Comparison of ENCODE assay signal across 13 cellular contexts in genomic region chr15:41966920-41967465, GRCh38. TPM values are rescaled to one million over a fixed set of nuclear protein-coding genes. Genes with fewer than 3 reads are reported as not detected.
DNase-seq lines count a peak whose midpoint lies in the region; ATAC-seq and TF ChIP-seq lines count a peak whose summit lies in the region.
"Had no signal": no experiment of that assay in that cellular context is flagged by ENCODE, and none has a peak within 500 bp of the region (broad histone marks: within the 10 kb centered on the region; RNA-seq: fewer than 3 reads in every experiment).

No MANE protein-coding gene starts in this region.

- no peak for ATAC-seq in activated CD8-positive, alpha-beta memory T cell treated with anti-CD3 and anti-CD28 coated beads, Interleukin-2, amount 10 ng/mL, durations not matched to agents 7 days and 5 days
- ATAC-seq in right cardiac atrium, result no peak
- no peak for ATAC-seq in HG02840 (IDR thresholded peaks at IDR 0.05; ENCODE audit: low FRiP score, unreplicated experiment)

- DNase-seq in activated CD8-positive, alpha-beta memory T cell treated with anti-CD3 and anti-CD28 coated beads for 24 hours, result peak; percentile 51
- no peak for DNase-seq in activated CD8-positive, alpha-beta memory T cell treated with anti-CD3 and anti-CD28 coated beads, Interleukin-2, amount 10 ng/mL, durations not matched to agents 7 days and 5 days
- DNase-seq in RWPE1 (ENCODE audit: low spot score) (no peak), right cardiac atrium (no peak), stomach (peak; percentile 20), NCI-H1694 treated with DMSO at 0.1 percent for 48 hours (lab: John Stamatoyannopoulos, UW) (no peak), NCI-H1930 (lab: John Stamatoyannopoulos, UW) (no peak)
- DNase-seq: ACHN, NCI-H146 had no signal

- H3K4me3 ChIP-seq in right cardiac atrium (ENCODE audit: low read length) (no peak overlapping the region), stomach (no peak overlapping the region)

- H3K36me3 Mint-ChIP-seq in activated CD8-positive, alpha-beta memory T cell treated with anti-CD3 and anti-CD28 coated beads, Interleukin-2, amount 10 ng/mL, durations not matched to agents 7 days and 5 days, result peaks cover 12% of the 10 kb centered on the region

- H3K27me3 Mint-ChIP-seq in activated CD8-positive, alpha-beta memory T cell treated with anti-CD3 and anti-CD28 coated beads, Interleukin-2, amount 10 ng/mL, durations not matched to agents 7 days and 5 days, result no peaks in the 10 kb centered on the region

- H3K27ac Mint-ChIP-seq in activated CD8-positive, alpha-beta memory T cell treated with anti-CD3 and anti-CD28 coated beads, Interleukin-2, amount 10 ng/mL, durations not matched to agents 7 days and 5 days, result no peak overlapping the region

- no peaks in the 10 kb centered on the region for H3K36me3 ChIP-seq in stomach

- H3K27ac ChIP-seq in RWPE1 (0 out of 2 replicates have a peak overlapping the region, but pooled peaks have one; percentile 23), right cardiac atrium (ENCODE audit: low read length) (peak overlapping the region; percentile 26), stomach (peak overlapping the region in 4 of 5 donors; percentile 69 to 96 (median 82))

- TF ChIP-seq CTCF in RWPE1 (conservative IDR thresholded peaks at IDR 0.05; ENCODE audit: low read depth), result no peak
- TF ChIP-seq CTCF in stomach (IDR thresholded peaks at IDR 0.05), result no peak

- H3K4me1 Mint-ChIP-seq in activated CD8-positive, alpha-beta memory T cell treated with anti-CD3 and anti-CD28 coated beads, Interleukin-2, amount 10 ng/mL, durations not matched to agents 7 days and 5 days, result peaks cover 51% of the 10 kb centered on the region

- no peak for TF ChIP-seq EP300 in stomach (IDR thresholded peaks at IDR 0.05)

- POLR2A ChIA-PET in RWPE1 (lab: Yijun Ruan, JAX; ENCODE audit: low non-redundant PET), result no interaction called here

- H3K9me3 ChIP-seq in right cardiac atrium (ENCODE audit: control insufficient read depth, low read length) (no peaks in the 10 kb centered on the region), stomach (no peaks in the 10 kb centered on the region)

- peaks cover 4% of the 10 kb centered on the region for H3K9me3 Mint-ChIP-seq in activated CD8-positive, alpha-beta memory T cell treated with anti-CD3 and anti-CD28 coated beads, Interleukin-2, amount 10 ng/mL, durations not matched to agents 7 days and 5 days (ENCODE audit: low read depth)

- CTCF ChIA-PET in activated CD8-positive, alpha-beta memory T cell treated with anti-CD3 and anti-CD28 coated beads, Interleukin-2, amount 10 ng/mL, durations not matched to agents 7 days and 5 days (lab: Charles Lee), result interaction anchor here (0.7 to 1.2 kb wide), 3 partner anchors 28 to 62 kb away, joined by 3 read pairs; no protein-coding TSS in a partner anchor
- CTCF ChIA-PET in RWPE1 (lab: Yijun Ruan, JAX), result interaction anchor here (0.7 to 1.2 kb wide), 2 partner anchors 11 to 58 kb away, joined by 3 to 4 read pairs; no protein-coding TSS in a partner anchor

- intact Hi-C loops in right cardiac atrium (cut with DNase I), result no loop called here
- intact Hi-C loops in stomach (cut with DNase I; ENCODE audit: low total_unique reads), result no loop called here

- no peaks in the 10 kb centered on the region for H3K27me3 ChIP-seq in right cardiac atrium (ENCODE audit: control insufficient read depth, insufficient read depth)
- no peaks in the 10 kb centered on the region for H3K27me3 ChIP-seq in stomach

- no peak overlapping the region for H3K4me3 Mint-ChIP-seq in activated CD8-positive, alpha-beta memory T cell treated with anti-CD3 and anti-CD28 coated beads, Interleukin-2, amount 10 ng/mL, durations not matched to agents 7 days and 5 days

- no peak for TF ChIP-seq POLR2A in stomach (IDR thresholded peaks at IDR 0.05)

- WGBS in right cardiac atrium, result 87% methylated on average over 3 of the region's 3 CpGs
- 86 to 95% (median 92%) methylated on average over 3 of the region's 3 CpGs for WGBS in stomach, 5 donors

- peaks cover 21% of the 10 kb centered on the region for H3K4me1 ChIP-seq in right cardiac atrium (ENCODE audit: control insufficient read depth, insufficient read depth, low read length)
- peaks cover 14 to 72% (median 52%) of the 10 kb centered on the region in 4 donors for H3K4me1 ChIP-seq in stomach

RNA-seq across cellular contexts. Expression of gene EHD4, which starts 5.4 kb away (rescaled TPM):
- total RNA-seq in activated CD8-positive, alpha-beta memory T cell treated with anti-CD3 and anti-CD28 coated beads, Interleukin-2, amount 10 ng/mL, durations not matched to agents 7 days and 5 days, result 10 to 100 TPM; 15.6 to 19.8 TPM
- total RNA-seq in right cardiac atrium, result 10 to 100 TPM; 31.7 to 37.4 (median 35.3) TPM
- 26.3 TPM for polyA plus RNA-seq in right cardiac atrium
- 10 to 100 TPM in 4 of 5 donors, 1 to 10 TPM in 1; 9.4 to 86.4 (median 23.1) TPM for total RNA-seq in stomach
- polyA plus RNA-seq in stomach, result 10 to 100 TPM in 1 of 3 donors, 1 to 10 TPM in 2; 5.8 to 12.1 (median 9.8) TPM

RNA-seq across cellular contexts. Expression of gene PLA2G4E, which starts 53.8 kb away (rescaled TPM):
- total RNA-seq in activated CD8-positive, alpha-beta memory T cell treated with anti-CD3 and anti-CD28 coated beads, Interleukin-2, amount 10 ng/mL, durations not matched to agents 7 days and 5 days, result under 1 TPM in 1 of 2 experiments, not detected in 1; 0.05 TPM
- total RNA-seq in right cardiac atrium (under 1 TPM; 0.06 to 0.26 (median 0.13) TPM), stomach (not detected)
- polyA plus RNA-seq in right cardiac atrium (0.07 TPM), stomach (under 1 TPM in 1 of 3 donors, not detected in 2; 0.78 TPM)
- total RNA-seq: frontal cortex, liver, renal cortical epithelial cell had no signal
- polyA plus RNA-seq: liver had no signal

Comparison
In these comparisons a context has a peak if more than half of its experiments do, and no peak if none do; other contexts are left out.
1. DNase-seq: peak in activated CD8-positive, alpha-beta memory T cell treated with anti-CD3 and anti-CD28 coated beads for 24 hours (single experiment) and stomach (single experiment); none in activated CD8-positive, alpha-beta memory T cell treated with anti-CD3 and anti-CD28 coated beads, Interleukin-2, amount 10 ng/mL, durations not matched to agents 7 days and 5 days (single experiment), RWPE1 (single experiment), right cardiac atrium (0 of 3), NCI-H1694 treated with DMSO at 0.1 percent for 48 hours (single experiment) and NCI-H1930 (0 of 2).
2. H3K27ac ChIP-seq: peak in every context shown above with its lines; median percentile 82 in stomach; 26 in right cardiac atrium; 23 in RWPE1.